Comparison of ENCODE assay signal across 8 cellular contexts in genomic region chr14:67704484-67705089, GRCh38. TPM values are rescaled to one million over a fixed set of nuclear protein-coding genes. Genes with fewer than 3 reads are reported as not detected.
DNase-seq lines count a peak whose midpoint lies in the region; TF ChIP-seq lines count a peak whose summit lies in the region.

No MANE protein-coding gene starts in this region.

- peaks cover 12% of the 10 kb centered on the region; the same call in 1 of the 2 replicates for H3K9me3 ChIP-seq in OCI-LY7 (ENCODE audit: low read length)

- no peak overlapping the region for H3K4me3 ChIP-seq in OCI-LY7 (ENCODE audit: low read depth, low read length, poor library complexity, severe bottlenecking)

- intact Hi-C loops in activated naive CD4-positive, alpha-beta T cell treated with anti-CD3 and anti-CD28 coated beads for 36 hours (cut with micrococcal nuclease): loop anchor here (1.0 kb wide), 5 partner anchors 37 to 277 kb away; partner anchors contain the start of gene ARG2
- intact Hi-C loops in OCI-LY7 (cut with micrococcal nuclease; ENCODE audit: unreplicated experiment): loop anchor here (1.0 to 10.0 kb wide), 5 partner anchors 86 to 540 kb away; partner anchors contain the start of gene ARG2
- intact Hi-C loops in MCF 10A (cut with micrococcal nuclease): loop anchor here (1.0 to 5.0 kb wide), 7 partner anchors 30 to 997 kb away; partner anchors contain the start of gene VTI1B

- no peaks in the 10 kb centered on the region for H3K79me2 ChIP-seq in OCI-LY7 (ENCODE audit: insufficient read depth, low read depth, low read length)

- peaks cover 7% of the 10 kb centered on the region for H3K9me3 Mint-ChIP-seq in activated naive CD4-positive, alpha-beta T cell treated with anti-CD3 and anti-CD28 coated beads for 36 hours
- H3K9me3 Mint-ChIP-seq in MCF 10A (ENCODE audit: unreplicated experiment): no peaks in the 10 kb centered on the region

- no peaks in the 10 kb centered on the region for H3K4me1 Mint-ChIP-seq in activated naive CD4-positive, alpha-beta T cell treated with anti-CD3 and anti-CD28 coated beads for 36 hours (ENCODE audit: low read depth)
- H3K4me1 Mint-ChIP-seq in MCF 10A (ENCODE audit: insufficient read depth, unreplicated experiment): peaks cover 9% of the 10 kb centered on the region

- POLR2A ChIA-PET in OCI-LY7 (lab: Charles Lee): interaction anchor here (0.6 to 1.8 kb wide), 12 partner anchors 8 to 132 kb away, joined by 3 to 11 read pairs (median 5); partner anchors contain the start of genes ARG2, PIGH and RDH11
- POLR2A ChIA-PET in MCF 10A (lab: Yijun Ruan, JAX): interaction anchor here (0.6 to 4.8 kb wide), 13 partner anchors 10 to 345 kb away, joined by 3 to 25 read pairs (median 4); partner anchors contain the start of genes ATP6V1D, PIGH, RDH11 and VTI1B

- H3K4me3 Mint-ChIP-seq in activated naive CD4-positive, alpha-beta T cell treated with anti-CD3 and anti-CD28 coated beads for 36 hours: no peak overlapping the region
- H3K4me3 Mint-ChIP-seq in MCF 10A (ENCODE audit: unreplicated experiment): no peak overlapping the region

- TF ChIP-seq CTCF in LNCAP (IDR thresholded peaks at IDR 0.05) (peak; percentile 81), OCI-LY7 (conservative IDR thresholded peaks at IDR 0.05; ENCODE audit: low read length) (peak; percentile 87), MCF 10A (IDR thresholded peaks at IDR 0.05; ENCODE audit: unreplicated experiment) (peak; percentile 75)

- H3K27ac ChIP-seq in OCI-LY7 (ENCODE audit: low read depth, low read length, poor library complexity, severe bottlenecking): no peak overlapping the region

- CTCF ChIA-PET in activated naive CD4-positive, alpha-beta T cell treated with anti-CD3 and anti-CD28 coated beads for 36 hours (lab: Charles Lee): interaction anchor here (0.6 to 6.4 kb wide), 52 partner anchors 9 to 1345 kb away, joined by 3 to 134 read pairs (median 5); partner anchors contain the start of genes ARG2, PIGH and RDH11
- CTCF ChIA-PET in OCI-LY7 (lab: Charles Lee; ENCODE audit: unreplicated experiment) (interaction anchor here (0.7 to 1.5 kb wide), 11 partner anchors 9 to 284 kb away, joined by 3 to 14 read pairs (median 4); partner anchors contain the start of genes ARG2 and PIGH), MCF 10A (lab: Yijun Ruan, JAX) (interaction anchor here (0.6 to 5.4 kb wide), 59 partner anchors 9 to 1266 kb away, joined by 3 to 132 read pairs (median 4); partner anchors contain the start of genes PIGH, PLEKHH1, RDH11 and VTI1B)

- no peaks in the 10 kb centered on the region for H3K36me3 Mint-ChIP-seq in activated naive CD4-positive, alpha-beta T cell treated with anti-CD3 and anti-CD28 coated beads for 36 hours (ENCODE audit: low read depth)
- H3K36me3 Mint-ChIP-seq in MCF 10A (ENCODE audit: insufficient read depth, unreplicated experiment): no peaks in the 10 kb centered on the region

- H3K36me3 ChIP-seq in OCI-LY7 (ENCODE audit: insufficient read depth, low read length): no peaks in the 10 kb centered on the region

- H3K4me2 ChIP-seq in OCI-LY7 (ENCODE audit: low read length): no peak overlapping the region

- no peaks in the 10 kb centered on the region for H4K20me1 ChIP-seq in OCI-LY7 (ENCODE audit: insufficient read depth, low read length)

- peak; percentile 59 for DNase-seq in activated naive CD4-positive, alpha-beta T cell treated with anti-CD3 and anti-CD28 coated beads for 36 hours
- no peak for DNase-seq in activated naive CD4-positive, alpha-beta T cell treated with anti-CD3 and anti-CD28 coated beads, Interleukin-2, amount 50 U/mL, for 16 hours
- peak; percentile 79 for DNase-seq in OCI-LY7 (ENCODE audit: low spot score)
- DNase-seq in MCF 10A (ENCODE audit: unreplicated experiment): peak; percentile 70
- DNase-seq in inferior parietal cortex (ENCODE audit: extremely low spot score): peak; percentile 89
- peak in 4 of 6 experiments; percentile 4 to 64 (median 48) for DNase-seq in stimulated activated naive CD4-positive, alpha-beta T cell (lab: John Stamatoyannopoulos, UW)
- DNase-seq in stimulated activated CD4-positive, alpha-beta T cell treated with anti-CD3 and anti-CD28 coated beads, Interleukin-4, amount 100 ng/mL, for 1 hour: no peak

- no peaks in the 10 kb centered on the region for H3K4me1 ChIP-seq in OCI-LY7 (ENCODE audit: insufficient read depth, low read length, poor library complexity, severe bottlenecking)

- BruUV-seq in OCI-LY7 (replicated peaks; lab: Mats Ljungman, UMichigan) (no TSS peak), MCF 10A (replicated peaks; lab: Mats Ljungman, UMichigan) (no TSS peak)

- H3K27ac Mint-ChIP-seq in activated naive CD4-positive, alpha-beta T cell treated with anti-CD3 and anti-CD28 coated beads for 36 hours: no peak overlapping the region
- no peak overlapping the region for H3K27ac Mint-ChIP-seq in MCF 10A (ENCODE audit: low read depth, unreplicated experiment)

- no peaks in the 10 kb centered on the region for H3K27me3 Mint-ChIP-seq in activated naive CD4-positive, alpha-beta T cell treated with anti-CD3 and anti-CD28 coated beads for 36 hours (ENCODE audit: low read depth)
- H3K27me3 Mint-ChIP-seq in MCF 10A (ENCODE audit: insufficient read depth, unreplicated experiment): no peaks in the 10 kb centered on the region

- H3K9me2 ChIP-seq in OCI-LY7 (ENCODE audit: insufficient read depth, low read length): no peaks in the 10 kb centered on the region

- peak overlapping the region; percentile 1; the same call in 1 of the 2 replicates for H2AFZ ChIP-seq in OCI-LY7 (ENCODE audit: low read length)

RNA-seq across cellular contexts. Expression of gene RDH12, which starts 2.9 kb away (rescaled TPM):
- not detected for total RNA-seq in activated naive CD4-positive, alpha-beta T cell treated with anti-CD3 and anti-CD28 coated beads for 36 hours
- total RNA-seq in OCI-LY7 (2014; rRNA removed; shearing (Covaris generic)): not detected in 2 replicates
- not detected in 2 replicates for total RNA-seq in OCI-LY7 (2022)
- not detected in 2 replicates for total RNA-seq in MCF 10A (2022)

RNA-seq across cellular contexts. Expression of gene RDH11, which starts 9.0 kb away (rescaled TPM):
- total RNA-seq in activated naive CD4-positive, alpha-beta T cell treated with anti-CD3 and anti-CD28 coated beads for 36 hours: 10 to 100 TPM; 58.5 to 64.3 TPM
- total RNA-seq in OCI-LY7 (2014; rRNA removed; shearing (Covaris generic)): 31.1 and 32.0 TPM in 2 replicates
- 33.6 and 37.7 TPM in 2 replicates for total RNA-seq in OCI-LY7 (2022)
- total RNA-seq in MCF 10A (2022): 40.9 and 53.5 TPM in 2 replicates

RNA-seq across cellular contexts. Expression of gene VTI1B, which starts 30.2 kb away (rescaled TPM):
- 10 to 100 TPM; 74.2 to 78.3 TPM for total RNA-seq in activated naive CD4-positive, alpha-beta T cell treated with anti-CD3 and anti-CD28 coated beads for 36 hours
- 41.5 and 50.5 TPM in 2 replicates for total RNA-seq in OCI-LY7 (2014; rRNA removed; shearing (Covaris generic))
- total RNA-seq in OCI-LY7 (2022) (80.2 and 93.3 TPM in 2 replicates), MCF 10A (2022) (57.5 and 84.3 TPM in 2 replicates)

Comparison
In these comparisons a context has a peak if more than half of its experiments do, and no peak if none do; other contexts are left out.
1. DNase-seq: peak in activated naive CD4-positive, alpha-beta T cell treated with anti-CD3 and anti-CD28 coated beads for 36 hours (single experiment), OCI-LY7 (single experiment), MCF 10A (single experiment), inferior parietal cortex (single experiment) and stimulated activated naive CD4-positive, alpha-beta T cell (4 of 6); none in activated naive CD4-positive, alpha-beta T cell treated with anti-CD3 and anti-CD28 coated beads, Interleukin-2, amount 50 U/mL, for 16 hours (single experiment) and stimulated activated CD4-positive, alpha-beta T cell treated with anti-CD3 and anti-CD28 coated beads, Interleukin-4, amount 100 ng/mL, for 1 hour (single experiment).
2. Peak in every context shown above with its lines, with median percentiles within 50 percentile points of each other: CTCF ChIP-seq.